ENCODE assay signal across 8 cellular contexts in the genomic region with DNA sequence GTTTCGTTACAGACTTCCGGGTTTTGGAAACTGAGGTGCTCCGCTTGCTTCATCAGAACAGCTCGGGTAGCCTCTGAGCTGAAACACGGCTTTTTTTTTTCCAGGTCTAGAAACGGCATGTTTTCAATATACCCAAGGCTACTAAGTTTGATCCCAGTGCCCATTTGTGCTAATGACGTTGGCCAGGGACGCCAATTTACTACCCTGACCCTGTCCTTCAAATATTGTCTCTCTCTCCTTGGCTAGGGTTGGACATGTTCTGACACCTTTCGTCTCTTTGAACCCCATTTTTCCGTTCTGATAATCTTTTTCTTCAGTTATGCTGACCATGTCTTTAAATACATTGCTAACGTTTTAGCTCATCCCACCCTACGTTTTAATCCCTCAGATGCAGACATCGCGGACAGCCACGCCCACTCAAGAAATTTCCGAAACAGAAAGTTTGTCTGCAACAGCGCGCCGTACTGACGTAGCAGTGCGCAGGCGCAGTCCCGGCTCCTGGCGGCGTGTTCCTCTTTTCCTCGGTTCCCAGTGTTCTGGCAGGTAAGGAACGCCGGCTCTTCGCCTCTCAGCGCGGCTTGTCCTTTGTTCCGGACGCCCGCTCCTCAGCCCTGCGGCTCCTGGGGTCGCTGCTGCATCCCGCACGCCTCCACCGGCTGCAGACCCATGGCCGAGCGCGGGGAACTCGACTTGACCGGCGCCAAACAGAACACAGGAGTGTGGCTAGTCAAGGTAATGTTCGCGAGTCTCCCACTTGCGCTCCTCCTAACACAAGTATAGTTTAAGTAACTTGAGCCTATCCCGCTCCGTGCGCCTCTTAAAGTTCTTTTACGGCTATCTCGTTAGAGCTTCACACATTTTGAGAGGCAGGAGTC.
DNase-seq lines count a peak whose midpoint lies in the region; ATAC-seq and TF ChIP-seq lines count a peak whose summit lies in the region.

GTF2F2 (plus strand) TSS at position 521 of the 875 bp plus-strand sequence; CDS start at position 667, 146 bp downstream.

- peak; percentile 83 for TF ChIP-seq POLR2A in GM19099 (IDR thresholded peaks at IDR 0.05; ENCODE audit: extremely low read depth, insufficient read length, low read depth)

- ATAC-seq in HG03354 (IDR thresholded peaks at IDR 0.05; ENCODE audit: poor library complexity, severe bottlenecking, unreplicated experiment), result peak; percentile 84

- peak within 1 kb of the TSS; percentile 75 for H3K27ac ChIP-seq in cingulate gyrus (ENCODE audit: low read depth, low read length)

- DNase-seq in AG20443 (ENCODE audit: low spot score), result peak; percentile 97
- peak; percentile 25 for DNase-seq in NCI-H510A treated with DMSO at 0.1 percent for 48 hours (lab: John Stamatoyannopoulos, UW)
- DNase-seq in activated CD4-positive, alpha-beta T cell treated with anti-CD3 and anti-CD28 coated beads for 1 hour, result peak; percentile 83
- DNase-seq in kidney tubule cell (ENCODE audit: low spot score), result peak; percentile 88
- DNase-seq in stimulated activated CD4-positive, alpha-beta T cell treated with anti-CD3 and anti-CD28 coated beads, Interleukin-1b, Interleukin-23, amount 100 ng/mL, for 1 hour (ENCODE audit: low read depth in 2 of 2), result peak; percentile 67 to 73

Comparison
In these comparisons a context has a peak if more than half of its experiments do, and no peak if none do; other contexts are left out.
1. Peak in every context shown above with its lines: DNase-seq, ATAC-seq and H3K27ac ChIP-seq.
2. DNase-seq: peak in every context shown above with its lines; median percentile 97 in AG20443; 88 in kidney tubule cell; 83 in activated CD4-positive, alpha-beta T cell treated with anti-CD3 and anti-CD28 coated beads for 1 hour; 70 in stimulated activated CD4-positive, alpha-beta T cell treated with anti-CD3 and anti-CD28 coated beads, Interleukin-1b, Interleukin-23, amount 100 ng/mL, for 1 hour; 25 in NCI-H510A treated with DMSO at 0.1 percent for 48 hours.